ENCODE assay signal across 8 cellular contexts in the genomic region with DNA sequence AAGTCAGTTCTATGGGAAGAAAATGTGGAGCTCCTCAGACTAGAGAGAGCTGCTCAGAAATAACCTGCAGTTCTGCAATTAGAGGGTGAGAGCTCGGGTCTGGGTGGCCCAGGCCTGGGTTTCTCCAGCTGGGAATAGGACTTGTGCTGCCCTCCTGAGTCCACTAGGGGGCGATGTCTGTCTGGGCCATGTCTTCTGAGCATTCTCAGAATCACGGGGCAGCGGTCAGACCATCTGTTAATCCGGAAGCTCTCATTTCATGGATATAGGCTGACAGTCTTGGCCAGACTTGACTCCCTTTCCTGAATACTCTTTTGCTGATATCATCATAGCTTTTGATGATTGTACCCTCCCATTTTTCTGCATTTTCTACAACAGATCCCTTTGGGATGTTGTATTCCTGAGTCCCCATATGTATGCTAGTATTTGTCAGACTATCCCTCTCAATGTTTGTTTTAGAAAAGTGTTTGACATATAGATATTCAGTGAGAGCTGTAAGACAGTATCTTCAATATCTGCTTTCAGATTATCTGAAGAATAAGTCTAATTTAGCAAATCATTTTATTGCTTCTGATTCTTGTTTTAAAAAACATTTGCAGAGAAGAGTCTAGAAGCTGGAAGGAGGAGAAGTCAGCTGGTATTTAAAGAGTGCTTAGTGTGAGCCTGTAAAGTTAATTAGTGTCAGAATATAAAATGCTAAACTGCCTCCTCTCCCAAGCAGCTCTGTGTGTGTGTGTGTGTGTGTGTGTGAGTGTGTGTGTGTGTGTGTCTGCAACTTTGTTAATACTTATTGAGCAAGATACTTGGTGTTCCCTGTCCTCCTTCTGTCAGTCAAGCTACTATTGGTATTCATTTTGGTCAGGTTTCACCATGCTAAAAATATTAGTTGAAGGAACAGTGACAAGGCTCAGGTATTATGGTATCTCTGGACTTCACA. TPM values are rescaled to one million over a fixed set of nuclear protein-coding genes. Genes with fewer than 3 reads are reported as not detected.
DNase-seq lines count a peak whose midpoint lies in the region; ATAC-seq and TF ChIP-seq lines count a peak whose summit lies in the region.

No MANE protein-coding gene starts in this region.

- H3K4me3 ChIP-seq in mucosa of descending colon, result no peak overlapping the region

- H3K4me3 Mint-ChIP-seq in endothelial cell (ENCODE audit: unreplicated experiment), result no peak overlapping the region

- H3K27me3 Mint-ChIP-seq in endothelial cell (ENCODE audit: unreplicated experiment), result peaks cover 3% of the 10 kb centered on the region

- peak; percentile 96 for TF ChIP-seq CTCF in endothelial cell (IDR thresholded peaks at IDR 0.05; ENCODE audit: unreplicated experiment)
- TF ChIP-seq CTCF in mucosa of descending colon (IDR thresholded peaks at IDR 0.05), result peak; percentile 93

- peak; percentile 24 for DNase-seq in COLO668 (lab: John Stamatoyannopoulos, UW; ENCODE audit: unreplicated experiment)
- peak; percentile 85 for DNase-seq in NCI-H82 treated with DMSO at 0.1 percent for 48 hours (lab: John Stamatoyannopoulos, UW; ENCODE audit: unreplicated experiment)
- peak; percentile 57 to 60 for DNase-seq in activated CD8-positive, alpha-beta memory T cell treated with anti-CD3 and anti-CD28 coated beads for 1 hour (ENCODE audit: extremely low read depth in 1 of 2, low read depth in 1 of 2)
- DNase-seq in endothelial cell (ENCODE audit: low spot score), result peak; percentile 82
- DNase-seq in mucosa of descending colon, result peak; percentile 82 to 89 (median 83)
- peak; percentile 50 to 53 for DNase-seq in stimulated activated CD8-positive, alpha-beta memory T cell treated with anti-CD3 and anti-CD28 coated beads, Interleukin-4, amount 100 ng/mL, for 4 hours (ENCODE audit: low read depth in 2 of 2, low spot score in 1 of 2)

- H3K36me3 ChIP-seq in mucosa of descending colon (ENCODE audit: low read depth), result no peaks in the 10 kb centered on the region

- H3K36me3 Mint-ChIP-seq in endothelial cell (ENCODE audit: low read depth, unreplicated experiment), result peaks cover 16% of the 10 kb centered on the region

- ATAC-seq in GM19467 (IDR thresholded peaks at IDR 0.05; ENCODE audit: unreplicated experiment), result peak; percentile 91
- peak; percentile 80 for ATAC-seq in HG03565 (IDR thresholded peaks at IDR 0.05; ENCODE audit: unreplicated experiment)
- peak; percentile 97 for ATAC-seq in mucosa of descending colon

- peak overlapping the region; percentile 55 for H3K27ac Mint-ChIP-seq in endothelial cell (ENCODE audit: unreplicated experiment)

- peaks cover 20% of the 10 kb centered on the region for H3K4me1 ChIP-seq in mucosa of descending colon (ENCODE audit: low read depth)

- peaks cover 15% of the 10 kb centered on the region for H3K4me1 Mint-ChIP-seq in endothelial cell (ENCODE audit: unreplicated experiment)

- no peaks in the 10 kb centered on the region for H3K9me3 ChIP-seq in mucosa of descending colon

- no peaks in the 10 kb centered on the region for H3K9me3 Mint-ChIP-seq in endothelial cell (ENCODE audit: unreplicated experiment)

- intact Hi-C loops in mucosa of descending colon (cut with DNase I, micrococcal nuclease), result no loop called here

RNA-seq across cellular contexts. Expression of gene STARD3NL, which starts 38.0 kb away (rescaled TPM):
- 92.6 TPM for total RNA-seq in endothelial cell (ENCODE audit: unreplicated experiment)
- 10 to 100 TPM; 24.7 to 30.0 (median 25.3) TPM for total RNA-seq in mucosa of descending colon

Comparison
In these comparisons a context has a peak if more than half of its experiments do, and no peak if none do; other contexts are left out.
1. DNase-seq: peak in every context shown above with its lines; median percentile 85 in NCI-H82 treated with DMSO at 0.1 percent for 48 hours; 83 in mucosa of descending colon; 82 in endothelial cell; 58 in activated CD8-positive, alpha-beta memory T cell treated with anti-CD3 and anti-CD28 coated beads for 1 hour; 52 in stimulated activated CD8-positive, alpha-beta memory T cell treated with anti-CD3 and anti-CD28 coated beads, Interleukin-4, amount 100 ng/mL, for 4 hours; 24 in COLO668.